In the genomic region with DNA sequence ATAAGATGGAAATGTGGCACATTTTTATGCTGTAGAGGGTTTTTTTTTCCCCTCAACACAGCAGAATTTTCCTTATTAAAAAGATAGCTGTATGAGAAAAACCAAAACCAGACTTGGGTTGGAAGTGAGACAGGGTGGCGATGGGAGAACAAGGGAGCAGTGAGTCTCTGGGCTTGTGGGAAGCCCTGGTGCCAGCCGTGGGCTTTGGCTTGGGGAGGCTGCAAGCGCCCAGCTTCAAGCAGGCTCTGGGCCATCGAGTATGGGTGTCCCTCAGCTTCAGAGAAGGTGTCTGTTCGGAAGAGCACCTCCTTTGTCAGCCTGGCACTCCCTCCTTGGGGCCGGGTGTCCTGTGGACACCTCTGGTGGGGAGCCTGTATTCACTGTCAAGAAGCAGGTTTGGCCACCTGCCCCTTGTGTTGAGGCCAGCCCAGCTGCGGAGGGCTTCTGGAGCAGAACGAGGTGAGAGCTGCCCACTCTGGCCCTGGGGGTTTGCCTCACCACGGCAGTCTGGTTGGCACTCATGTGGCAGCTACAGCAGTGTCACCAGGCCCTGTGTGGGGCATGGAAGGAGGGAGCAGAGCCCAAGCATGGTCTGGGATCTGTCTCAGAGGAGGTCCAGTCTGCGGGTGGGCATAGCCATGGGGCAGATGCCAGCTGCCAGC, we compare ENCODE assay signal across 1 cellular context.
TF ChIP-seq lines count a peak whose summit lies in the region.

No MANE protein-coding gene starts in this region.

TF ChIP-seq in WTC11, 78 proteins besides CTCF, POLR2A, EP300 and RAD21 (continued from another document):
- TF ChIP-seq, protein P1, sequence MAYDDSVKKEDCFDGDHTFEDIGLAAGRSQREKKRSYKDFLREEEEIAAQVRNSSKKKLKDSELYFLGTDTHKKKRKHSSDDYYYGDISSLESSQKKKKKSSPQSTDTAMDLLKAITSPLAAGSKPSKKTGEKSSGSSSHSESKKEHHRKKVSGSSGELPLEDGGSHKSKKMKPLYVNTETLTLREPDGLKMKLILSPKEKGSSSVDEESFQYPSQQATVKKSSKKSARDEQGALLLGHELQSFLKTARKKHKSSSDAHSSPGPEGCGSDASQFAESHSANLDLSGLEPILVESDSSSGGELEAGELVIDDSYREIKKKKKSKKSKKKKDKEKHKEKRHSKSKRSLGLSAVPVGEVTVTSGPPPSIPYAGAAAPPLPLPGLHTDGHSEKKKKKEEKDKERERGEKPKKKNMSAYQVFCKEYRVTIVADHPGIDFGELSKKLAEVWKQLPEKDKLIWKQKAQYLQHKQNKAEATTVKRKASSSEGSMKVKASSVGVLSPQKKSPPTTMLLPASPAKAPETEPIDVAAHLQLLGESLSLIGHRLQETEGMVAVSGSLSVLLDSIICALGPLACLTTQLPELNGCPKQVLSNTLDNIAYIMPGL (CRISPR knock-in tag; IDR thresholded peaks at IDR 0.05), result no peak
- TF ChIP-seq PRRX2 (CRISPR knock-in tag; IDR thresholded peaks at IDR 0.05) (no peak), CREB1 (CRISPR knock-in tag; IDR thresholded peaks at IDR 0.05) (no peak), FOXJ3 (CRISPR knock-in tag; IDR thresholded peaks at IDR 0.05; ENCODE audit: borderline replicate concordance) (no peak)
- TF ChIP-seq, protein P2, sequence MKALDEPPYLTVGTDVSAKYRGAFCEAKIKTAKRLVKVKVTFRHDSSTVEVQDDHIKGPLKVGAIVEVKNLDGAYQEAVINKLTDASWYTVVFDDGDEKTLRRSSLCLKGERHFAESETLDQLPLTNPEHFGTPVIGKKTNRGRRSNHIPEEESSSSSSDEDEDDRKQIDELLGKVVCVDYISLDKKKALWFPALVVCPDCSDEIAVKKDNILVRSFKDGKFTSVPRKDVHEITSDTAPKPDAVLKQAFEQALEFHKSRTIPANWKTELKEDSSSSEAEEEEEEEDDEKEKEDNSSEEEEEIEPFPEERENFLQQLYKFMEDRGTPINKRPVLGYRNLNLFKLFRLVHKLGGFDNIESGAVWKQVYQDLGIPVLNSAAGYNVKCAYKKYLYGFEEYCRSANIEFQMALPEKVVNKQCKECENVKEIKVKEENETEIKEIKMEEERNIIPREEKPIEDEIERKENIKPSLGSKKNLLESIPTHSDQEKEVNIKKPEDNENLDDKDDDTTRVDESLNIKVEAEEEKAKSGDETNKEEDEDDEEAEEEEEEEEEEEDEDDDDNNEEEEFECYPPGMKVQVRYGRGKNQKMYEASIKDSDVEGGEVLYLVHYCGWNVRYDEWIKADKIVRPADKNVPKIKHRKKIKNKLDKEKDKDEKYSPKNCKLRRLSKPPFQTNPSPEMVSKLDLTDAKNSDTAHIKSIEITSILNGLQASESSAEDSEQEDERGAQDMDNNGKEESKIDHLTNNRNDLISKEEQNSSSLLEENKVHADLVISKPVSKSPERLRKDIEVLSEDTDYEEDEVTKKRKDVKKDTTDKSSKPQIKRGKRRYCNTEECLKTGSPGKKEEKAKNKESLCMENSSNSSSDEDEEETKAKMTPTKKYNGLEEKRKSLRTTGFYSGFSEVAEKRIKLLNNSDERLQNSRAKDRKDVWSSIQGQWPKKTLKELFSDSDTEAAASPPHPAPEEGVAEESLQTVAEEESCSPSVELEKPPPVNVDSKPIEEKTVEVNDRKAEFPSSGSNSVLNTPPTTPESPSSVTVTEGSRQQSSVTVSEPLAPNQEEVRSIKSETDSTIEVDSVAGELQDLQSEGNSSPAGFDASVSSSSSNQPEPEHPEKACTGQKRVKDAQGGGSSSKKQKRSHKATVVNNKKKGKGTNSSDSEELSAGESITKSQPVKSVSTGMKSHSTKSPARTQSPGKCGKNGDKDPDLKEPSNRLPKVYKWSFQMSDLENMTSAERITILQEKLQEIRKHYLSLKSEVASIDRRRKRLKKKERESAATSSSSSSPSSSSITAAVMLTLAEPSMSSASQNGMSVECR (CRISPR knock-in tag; IDR thresholded peaks at IDR 0.05; ENCODE audit: borderline replicate concordance), result no peak
TF ChIP-seq in WTC11: peak in this region for 0.
